ENCODE assay signal across 12 cellular contexts in genomic region chr17:48722201-48722907, GRCh38.
DNase-seq lines count a peak whose midpoint lies in the region; ATAC-seq, FAIRE-seq and TF ChIP-seq lines count a peak whose summit lies in the region.
"Had no signal": no experiment of that assay in that cellular context is flagged by ENCODE, and none has a peak within 500 bp of the region (broad histone marks: within the 10 kb centered on the region; RNA-seq: fewer than 3 reads in every experiment).

PRAC1 (minus strand) TSS chr17:48722518; CDS start chr17:48722392, 126 bp downstream.

- no peaks in the 10 kb centered on the region for H3K9me3 ChIP-seq in RWPE2 (ENCODE audit: severe bottlenecking)
- H3K9me3 ChIP-seq in iPS-15b (ENCODE audit: control insufficient read depth, insufficient read depth, low read length), result no peaks in the 10 kb centered on the region

- ATAC-seq in RWPE2 (ENCODE audit: low read depth), result 0 out of 3 replicates have a peak, but pooled peaks have one; percentile 5
- ATAC-seq in stimulated activated memory B cell treated with anti-CD40 and anti-IgM and Interleukin-4, amounts not matched to agents 10 μg/mL and 1 μg/mL and 100 μg/mL, for 72 hours, result no peak

- H3K27ac Mint-ChIP-seq in activated T-cell treated with anti-CD3 and anti-CD28 coated beads, Interleukin-2, amount 50 U/mL, for 24 hours, result no peak within 1 kb of the TSS
- no peak within 1 kb of the TSS for H3K27ac Mint-ChIP-seq in stimulated activated memory B cell treated with anti-CD40 and anti-IgM and Interleukin-4, amounts not matched to agents 10 μg/mL and 1 μg/mL and 100 μg/mL, for 72 hours

- H3K27me3 Mint-ChIP-seq in activated T-cell treated with anti-CD3 and anti-CD28 coated beads, Interleukin-2, amount 50 U/mL, for 24 hours, result peaks cover 100% of the 10 kb centered on the region
- peaks cover 99% of the 10 kb centered on the region for H3K27me3 Mint-ChIP-seq in stimulated activated memory B cell treated with anti-CD40 and anti-IgM and Interleukin-4, amounts not matched to agents 10 μg/mL and 1 μg/mL and 100 μg/mL, for 72 hours

- no peaks in the 10 kb centered on the region for H3K36me3 Mint-ChIP-seq in activated T-cell treated with anti-CD3 and anti-CD28 coated beads, Interleukin-2, amount 50 U/mL, for 24 hours (ENCODE audit: low read depth)
- H3K36me3 Mint-ChIP-seq in stimulated activated memory B cell treated with anti-CD40 and anti-IgM and Interleukin-4, amounts not matched to agents 10 μg/mL and 1 μg/mL and 100 μg/mL, for 72 hours, result no peaks in the 10 kb centered on the region

- H3K4me3 ChIP-seq in RWPE2 (ENCODE audit: severe bottlenecking) (no peak within 1 kb of the TSS), iPS-15b (ENCODE audit: low read depth, low read length) (peak within 1 kb of the TSS; percentile 32)

- no peak for TF ChIP-seq CTCF in RWPE2 (IDR thresholded peaks at IDR 0.05; ENCODE audit: poor library complexity, severe bottlenecking)

- H3K9me3 Mint-ChIP-seq in activated T-cell treated with anti-CD3 and anti-CD28 coated beads, Interleukin-2, amount 50 U/mL, for 24 hours, result no peaks in the 10 kb centered on the region
- H3K9me3 Mint-ChIP-seq in stimulated activated memory B cell treated with anti-CD40 and anti-IgM and Interleukin-4, amounts not matched to agents 10 μg/mL and 1 μg/mL and 100 μg/mL, for 72 hours, result no peaks in the 10 kb centered on the region

- H3K27me3 ChIP-seq in RWPE2 (ENCODE audit: insufficient read depth, poor library complexity, severe bottlenecking) (peaks cover 100% of the 10 kb centered on the region), iPS-15b (ENCODE audit: control insufficient read depth, insufficient read depth, low read length) (peaks cover 100% of the 10 kb centered on the region)

- DNase-seq in activated T-cell treated with anti-CD3 and anti-CD28 coated beads, Interleukin-2, amount 50 U/mL, for 24 hours, result no peak
- DNase-seq in activated T-cell treated with anti-CD3 and anti-CD28 coated beads, Interleukin-2, amount 50 U/mL, for 1 hour, result no peak
- peak; percentile 39 for DNase-seq in RWPE2 (ENCODE audit: low spot score)
- no peak for DNase-seq in glomerular visceral epithelial cell (ENCODE audit: extremely low spot score)
- DNase-seq in RCC 7860 (ENCODE audit: low spot score), result no peak
- DNase-seq in SHP77 treated with DMSO at 0.1 percent for 48 hours (lab: John Stamatoyannopoulos, UW), result no peak
- DNase-seq: activated CD4-positive, alpha-beta T cell treated with anti-CD3 and anti-CD28 coated beads, Interleukin-2, amount 50 U/mL, for 1 hour; GF-D8; NCI-H226 had no signal

- no peak for FAIRE-seq in RCC 7860 (lab: Jason Lieb, UNC)
- FAIRE-seq: urothelium cell line had no signal

- no peaks in the 10 kb centered on the region for H3K4me1 ChIP-seq in RWPE2 (ENCODE audit: insufficient read depth, poor library complexity, severe bottlenecking)
- H3K4me1 ChIP-seq in iPS-15b (ENCODE audit: control insufficient read depth, insufficient read depth, low read length), result peaks cover 11% of the 10 kb centered on the region

- H3K4me3 Mint-ChIP-seq in activated T-cell treated with anti-CD3 and anti-CD28 coated beads, Interleukin-2, amount 50 U/mL, for 24 hours, result peak within 1 kb of the TSS; percentile 23
- H3K4me3 Mint-ChIP-seq in stimulated activated memory B cell treated with anti-CD40 and anti-IgM and Interleukin-4, amounts not matched to agents 10 μg/mL and 1 μg/mL and 100 μg/mL, for 72 hours, result peak within 1 kb of the TSS; percentile 15

- H3K4me1 Mint-ChIP-seq in activated T-cell treated with anti-CD3 and anti-CD28 coated beads, Interleukin-2, amount 50 U/mL, for 24 hours (ENCODE audit: low read depth), result peaks cover 47% of the 10 kb centered on the region
- H3K4me1 Mint-ChIP-seq in stimulated activated memory B cell treated with anti-CD40 and anti-IgM and Interleukin-4, amounts not matched to agents 10 μg/mL and 1 μg/mL and 100 μg/mL, for 72 hours, result peaks cover 29% of the 10 kb centered on the region

- H3K9ac ChIP-seq in iPS-15b (ENCODE audit: low read depth, low read length), result no peak within 1 kb of the TSS

- no peak within 1 kb of the TSS for H3K27ac ChIP-seq in RWPE2 (ENCODE audit: poor library complexity, severe bottlenecking)

- H3K36me3 ChIP-seq in RWPE2 (ENCODE audit: low read depth) (no peaks in the 10 kb centered on the region), iPS-15b (ENCODE audit: control insufficient read depth, insufficient read depth, low read length) (no peaks in the 10 kb centered on the region)
